1 cellular context compared by ENCODE assay signal in genomic region chr9:108784128-108784490, GRCh38.
TF ChIP-seq lines count a peak whose summit lies in the region.

No MANE protein-coding gene starts in this region.

TF ChIP-seq in GM23338, 12 proteins besides CTCF, POLR2A, EP300 and RAD21 (continued from another document):
- TF ChIP-seq ZNF462 (CRISPR knock-in tag; IDR thresholded peaks at IDR 0.05) (no peak), ZNF331 (CRISPR knock-in tag; IDR thresholded peaks at IDR 0.05; ENCODE audit: low read depth) (no peak)
